ENCODE assay signal across 14 cellular contexts in the genomic region with DNA sequence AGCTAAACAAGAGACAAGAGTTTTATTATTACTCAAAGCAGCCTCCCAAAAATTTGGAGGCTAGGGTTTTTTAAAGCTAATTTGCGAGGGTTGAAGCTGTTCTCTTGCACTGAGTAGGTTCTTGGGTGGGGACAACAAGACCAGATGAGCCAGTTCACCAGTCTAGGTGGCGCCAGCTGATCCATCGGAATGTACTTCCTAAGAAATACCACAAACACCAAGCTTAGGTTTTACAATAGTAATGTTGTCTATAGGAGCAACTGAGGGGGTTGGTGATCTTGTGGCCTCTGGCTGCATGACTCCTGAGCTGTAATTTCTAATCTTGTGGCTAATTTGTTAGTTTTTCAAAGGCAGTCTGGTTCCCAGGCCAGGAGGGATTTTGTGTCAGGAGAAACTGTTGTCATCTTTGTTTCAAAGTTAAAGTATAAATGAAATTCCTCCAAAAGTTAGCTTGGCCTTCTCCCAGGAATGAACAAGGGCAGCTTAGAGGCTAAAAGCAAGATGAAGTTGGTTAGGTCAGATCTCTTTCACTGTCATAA.
DNase-seq lines count a peak whose midpoint lies in the region; ATAC-seq, FAIRE-seq and TF ChIP-seq lines count a peak whose summit lies in the region.
"Had no signal": no experiment of that assay in that cellular context is flagged by ENCODE, and none has a peak within 500 bp of the region (broad histone marks: within the 10 kb centered on the region; RNA-seq: fewer than 3 reads in every experiment).

No MANE protein-coding gene starts in this region.

- H3K79me2 ChIP-seq in Loucy (ENCODE audit: insufficient read depth, low read length), result no peaks in the 10 kb centered on the region
- H3K79me2 ChIP-seq in H1 (ENCODE audit: control insufficient read depth in 1 of 2, insufficient read depth in 2 of 2, low read length in 2 of 2), result no peaks in the 10 kb centered on the region

- H3K9ac ChIP-seq in Loucy (ENCODE audit: low read depth, low read length, poor library complexity, severe bottlenecking) (no peak overlapping the region), H1 (replicated peaks in 1 of 4; ENCODE audit: extremely low read depth in 1 of 4, low read depth in 3 of 4, low read length in 3 of 4) (no peak overlapping the region)

- no peak overlapping the region for H2BK15ac ChIP-seq in H1 (ENCODE audit: low read length)

- H4K8ac ChIP-seq in H1 (ENCODE audit: extremely low read depth, insufficient read depth, low read length), result no peak overlapping the region

- no peaks in the 10 kb centered on the region for H3F3A ChIP-seq in Loucy (ENCODE audit: low read depth)

- ATAC-seq in GM21786 (IDR thresholded peaks at IDR 0.05; ENCODE audit: unreplicated experiment), result no peak
- ATAC-seq: activated CD4-positive, CD25-positive, alpha-beta regulatory T cell treated with anti-CD3 and anti-CD28 coated beads, Interleukin-2, amount 50 U/mL, for 24 hours; body of pancreas had no signal

- H3K79me1 ChIP-seq in H1 (ENCODE audit: low read depth, low read length), result no peaks in the 10 kb centered on the region

- no peak overlapping the region for H3K27ac Mint-ChIP-seq in type B pancreatic cell
- H3K27ac Mint-ChIP-seq: stimulated activated naive B cell treated with anti-CD40 and anti-IgM and Interleukin-4, amounts not matched to agents 10 μg/mL and 1 μg/mL and 100 μg/mL, for 72 hours had no signal

- no peak for TF ChIP-seq CTCF in Loucy (conservative IDR thresholded peaks at IDR 0.05; ENCODE audit: low read length)
- TF ChIP-seq CTCF in H1 (IDR thresholded peaks at IDR 0.05; ENCODE audit: control extremely low read depth in 1 of 3, insufficient read depth in 1 of 3, low read depth in 1 of 3, low read length in 3 of 3), result no peak
- no peak for TF ChIP-seq CTCF in type B pancreatic cell (conservative IDR thresholded peaks at IDR 0.05)

- peaks cover 16% of the 10 kb centered on the region for H3K9me3 Mint-ChIP-seq in type B pancreatic cell

- no peaks in the 10 kb centered on the region for H3K27me3 Mint-ChIP-seq in type B pancreatic cell

- no peak overlapping the region for H2AK5ac ChIP-seq in H1 (ENCODE audit: low read depth, low read length)

- peaks cover 4% of the 10 kb centered on the region for H3K36me3 Mint-ChIP-seq in type B pancreatic cell
- H3K36me3 Mint-ChIP-seq: stimulated activated naive B cell treated with anti-CD40 and anti-IgM and Interleukin-4, amounts not matched to agents 10 μg/mL and 1 μg/mL and 100 μg/mL, for 72 hours had no signal

- H2BK5ac ChIP-seq in H1 (ENCODE audit: low read depth, low read length), result peak overlapping the region; percentile 85; the same call in 1 of the 2 replicates

- H2BK20ac ChIP-seq in H1 (ENCODE audit: low read length), result peak overlapping the region; percentile 62

- TF ChIP-seq POLR2A in H1 (IDR thresholded peaks at IDR 0.05; ENCODE audit: control extremely low read depth in 1 of 2, low read depth in 2 of 2, low read length in 2 of 2), result no peak

- no peaks in the 10 kb centered on the region for H3K27me3 ChIP-seq in Loucy (ENCODE audit: insufficient read depth, low read length, poor library complexity, severe bottlenecking)
- H3K27me3 ChIP-seq in H1 (replicated peaks in 1 of 4; ENCODE audit: control insufficient read depth in 3 of 4, extremely low read depth in 1 of 4, insufficient read depth in 3 of 4, low read length in 3 of 4), result peaks cover 0 to 1% (median 0%) of the 10 kb centered on the region in 4 experiments; a peak in 1 of 7 replicates
- H3K27me3 ChIP-seq: body of pancreas had no signal

- H3K4me2 ChIP-seq in Loucy (ENCODE audit: low read depth, low read length, poor library complexity, severe bottlenecking), result no peak overlapping the region
- H3K4me2 ChIP-seq in H1 (ENCODE audit: insufficient read depth in 1 of 2, low read depth in 2 of 2, low read length in 2 of 2), result peak overlapping the region; percentile 11 to 20; a peak in 2 of 4 replicates

- no peaks in the 10 kb centered on the region for H3K23me2 ChIP-seq in H1 (ENCODE audit: low read depth, low read length)

- peak; percentile 68 for FAIRE-seq in H1 (lab: Jason Lieb, UNC)

- H3K4me3 ChIP-seq in Loucy (ENCODE audit: low read length, poor library complexity, severe bottlenecking) (no peak overlapping the region), H1 (ENCODE audit: extremely low read depth in 1 of 4, insufficient read depth in 2 of 4, low read depth in 3 of 4, low read length in 4 of 4) (no peak overlapping the region)
- H3K4me3 ChIP-seq: body of pancreas had no signal

- CTCF ChIA-PET in H1 (lab: Charles Lee; ENCODE audit: partially characterized antibody), result interaction anchor here (0.6 to 2.5 kb wide), 12 partner anchors 9 to 570 kb away, joined by 3 to 11 read pairs (median 4); no protein-coding TSS in a partner anchor

- peaks cover 15% of the 10 kb centered on the region for H3K4me1 ChIP-seq in Loucy (ENCODE audit: insufficient read depth, low read length, poor library complexity, severe bottlenecking)
- H3K4me1 ChIP-seq in H1 (replicated peaks in 1 of 4; ENCODE audit: control insufficient read depth in 3 of 4, insufficient read depth in 4 of 4, low read length in 3 of 4), result peaks cover 2 to 17% (median 10%) of the 10 kb centered on the region in 4 experiments; a peak in 3 of 7 replicates
- H3K4me1 ChIP-seq: body of pancreas had no signal

- H4K91ac ChIP-seq in H1 (replicated peaks; ENCODE audit: insufficient read length, low read length), result peak overlapping the region; percentile 75

- TF ChIP-seq EP300 in H1 (IDR thresholded peaks at IDR 0.05; ENCODE audit: borderline replicate concordance in 1 of 2, low read depth in 2 of 2, low read length in 2 of 2), result no peak

- no peak overlapping the region for H3K56ac ChIP-seq in H1 (replicated peaks; ENCODE audit: insufficient read length, low read depth, low read length)

- WGBS in H1 (ENCODE audit: extremely low coverage in 1 of 2, insufficient coverage in 1 of 2, insufficient read length in 1 of 2, insufficient replicate concordance in 2 of 2, low coverage in 1 of 2, low lambda C conversion rate in 2 of 2, missing lambda C conversion rate in 1 of 2), 2 experiments, result 77% methylated on average over 3 of the region's 3 CpGs; no CpG with 5 or more reads in 1 of the 2 experiments

- H3K4me1 Mint-ChIP-seq in type B pancreatic cell (ENCODE audit: unreplicated experiment), result peaks cover 34% of the 10 kb centered on the region

- H3K23ac ChIP-seq in H1 (ENCODE audit: insufficient read length), result no peak overlapping the region

- H3K18ac ChIP-seq in H1 (ENCODE audit: extremely low read depth, low read length), result peak overlapping the region; percentile 10

- no peak overlapping the region for H3K4ac ChIP-seq in H1 (replicated peaks; ENCODE audit: insufficient read length, low read depth, low read length)

- H4K5ac ChIP-seq in H1 (ENCODE audit: insufficient read length, low read depth, low read length), result peak overlapping the region; percentile 59

- TF ChIP-seq RAD21 in H1 (IDR thresholded peaks at IDR 0.05 in 1 of 2, conservative IDR thresholded peaks at IDR 0.05 in 1 of 2; ENCODE audit: low read depth in 2 of 2, low read length in 2 of 2), result no peak

- DNase-seq in Daoy (ENCODE audit: low read depth) (peak; percentile 32), H1 (ENCODE audit: low read depth in 1 of 2, low spot score in 2 of 2) (peak in 1 of 2 experiments; percentile 49), lung microvascular endothelial cell (ENCODE audit: low read depth in 2 of 2) (peak; percentile 24 to 63), type B pancreatic cell (ENCODE audit: extremely low spot score, unreplicated experiment) (no peak), NCI-H187 (lab: John Stamatoyannopoulos, UW) (no peak)
- DNase-seq in activated T-cell treated with anti-CD3 and anti-CD28 coated beads, Interleukin-2, amount 50 U/mL, for 48 hours, result no peak
- DNase-seq: body of pancreas; erythroblast; NCI-H2081; stimulated activated CD4-positive, alpha-beta T cell treated with anti-CD3 and anti-CD28 coated beads, Interleukin-2, amount 100 ng/mL, for 48 hours; stimulated activated naive B cell treated with anti-CD40 and anti-IgM and Interleukin-4, amounts not matched to agents 10 μg/mL and 1 μg/mL and 100 μg/mL, for 72 hours had no signal

- no peaks in the 10 kb centered on the region for H3K9me2 ChIP-seq in Loucy (replicated peaks; ENCODE audit: low read depth, low read length)

- peaks cover 3% of the 10 kb centered on the region; the same call in 1 of the 2 replicates for H3K9me3 ChIP-seq in Loucy (ENCODE audit: insufficient read depth, low read depth, low read length)
- H3K9me3 ChIP-seq in H1 (ENCODE audit: insufficient read depth in 2 of 2, low read depth in 1 of 2, low read length in 1 of 2), result peaks cover 12 to 15% of the 10 kb centered on the region in 2 experiments
- H3K9me3 ChIP-seq: body of pancreas had no signal

- H2BK12ac ChIP-seq in H1 (ENCODE audit: low read depth, low read length), result no peak overlapping the region

- H2BK120ac ChIP-seq in H1 (replicated peaks; ENCODE audit: low read depth, low read length), result peak overlapping the region; percentile 96

- POLR2A ChIA-PET in H1 (lab: Charles Lee; ENCODE audit: partially characterized antibody), result interaction anchor here (1.6 kb wide), 2 partner anchors 21 to 130 kb away, joined by 3 to 6 read pairs; no protein-coding TSS in a partner anchor

- no peak overlapping the region for H3K14ac ChIP-seq in H1 (ENCODE audit: insufficient read length)

- no peak overlapping the region for H3K4me3 Mint-ChIP-seq in type B pancreatic cell
- H3K4me3 Mint-ChIP-seq: stimulated activated naive B cell treated with anti-CD40 and anti-IgM and Interleukin-4, amounts not matched to agents 10 μg/mL and 1 μg/mL and 100 μg/mL, for 72 hours had no signal

- no peak overlapping the region for H3K27ac ChIP-seq in H1 (ENCODE audit: low read depth, low read length)
- H3K27ac ChIP-seq: body of pancreas had no signal

- H3K36me3 ChIP-seq in Loucy (ENCODE audit: insufficient read depth, low read length) (no peaks in the 10 kb centered on the region), H1 (ENCODE audit: control insufficient read depth in 2 of 4, insufficient read depth in 4 of 4, low read length in 3 of 4) (peaks cover 0 to 6% (median 2%) of the 10 kb centered on the region in 4 experiments; a peak in 3 of 8 replicates)

- H2AFZ ChIP-seq in Loucy (ENCODE audit: low read length) (peak overlapping the region; percentile 3; the same call in 1 of the 2 replicates), H1 (ENCODE audit: low read length) (no peak overlapping the region)

- H4K20me1 ChIP-seq in Loucy (ENCODE audit: insufficient read depth, low read length, poor library complexity, severe bottlenecking), result no peaks in the 10 kb centered on the region
- H4K20me1 ChIP-seq in H1 (replicated peaks in 1 of 2; ENCODE audit: control insufficient read depth in 1 of 2, insufficient read depth in 2 of 2, low read length in 2 of 2), result no peaks in the 10 kb centered on the region

TF ChIP-seq in H1, 55 proteins besides CTCF, POLR2A, EP300 and RAD21:
- TF ChIP-seq TBP (IDR thresholded peaks at IDR 0.05; ENCODE audit: low read depth, low read length) (no peak), TEAD4 (IDR thresholded peaks at IDR 0.05; ENCODE audit: low read depth, low read length) (peak; percentile 59; the same call in 1 of the 2 replicates)

Comparison
In these comparisons a context has a peak if more than half of its experiments do, and no peak if none do; other contexts are left out.
1. DNase-seq: peak in Daoy (single experiment) and lung microvascular endothelial cell (2 of 2); none in type B pancreatic cell (single experiment), NCI-H187 (0 of 2) and activated T-cell treated with anti-CD3 and anti-CD28 coated beads, Interleukin-2, amount 50 U/mL, for 48 hours (0 of 2).